16 cellular contexts compared by ENCODE assay signal in the genomic region with DNA sequence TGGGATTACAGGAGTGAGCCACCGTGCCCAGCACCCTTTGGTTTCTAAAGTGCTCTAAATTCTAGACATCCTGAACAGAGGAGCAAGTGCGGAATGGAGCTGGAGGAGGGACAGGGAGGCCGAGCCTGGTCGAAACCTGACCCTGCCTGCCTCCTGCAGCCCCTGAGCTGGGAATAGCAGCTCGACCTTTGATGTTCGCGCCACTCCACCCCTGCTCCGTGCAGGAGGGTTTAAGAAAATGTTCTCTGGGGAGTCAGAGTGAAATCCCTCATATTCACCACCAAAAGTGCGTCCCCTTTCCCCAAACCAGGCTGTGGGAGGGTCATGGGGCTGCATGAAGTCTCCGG. TPM values are rescaled to one million over a fixed set of nuclear protein-coding genes. Genes with fewer than 3 reads are reported as not detected.
A peak's percentile ranks its signal among the peaks of the same experiment; 100 is the strongest.
DNase-seq lines count a peak whose midpoint lies in the region; ATAC-seq and TF ChIP-seq lines count a peak whose summit lies in the region.
"Had no signal": no experiment of that assay in that cellular context is flagged by ENCODE, and none has a peak within 500 bp of the region (broad histone marks: within the 10 kb centered on the region; RNA-seq: fewer than 3 reads in every experiment).

No MANE protein-coding gene starts in this region.

- no peak for TF ChIP-seq CTCF in heart right ventricle (IDR thresholded peaks at IDR 0.05)

- WGBS in heart right ventricle, 2 donors = 30 to 33% methylated on average over 10 of the region's 10 CpGs

- peaks cover 0 to 43% (median 29%) of the 10 kb centered on the region in 9 donors for H3K36me3 ChIP-seq in heart right ventricle
- H3K36me3 ChIP-seq: uterus had no signal

- peak overlapping the region; percentile 11 to 89 (median 80) for H3K27ac ChIP-seq in heart right ventricle
- H3K27ac ChIP-seq: prostate gland, uterus had no signal

- H3K4me3 ChIP-seq in heart right ventricle = peak overlapping the region in 9 of 10 donors; percentile 41 to 59 (median 51)
- H3K4me3 ChIP-seq: K562, prostate gland, uterus had no signal

- intact Hi-C loops in heart right ventricle (cut with DNase I) (no loop called here), cardiac septum (cut with DNase I) (no loop called here)

- no peaks in the 10 kb centered on the region for H3K27me3 ChIP-seq in heart right ventricle
- H3K27me3 ChIP-seq: uterus had no signal

- no peaks in the 10 kb centered on the region for H3K9me3 ChIP-seq in heart right ventricle
- H3K9me3 ChIP-seq: prostate gland, uterus had no signal

- H3K4me1 ChIP-seq in heart right ventricle = peaks cover 17 to 76% (median 48%) of the 10 kb centered on the region in 9 donors
- H3K4me1 ChIP-seq: prostate gland had no signal

- ATAC-seq in heart right ventricle (peak in 1 of 8 donors; percentile 0), GM21576 (IDR thresholded peaks at IDR 0.05; ENCODE audit: unreplicated experiment) (no peak)
- ATAC-seq: K562 had no signal

- no peak for DNase-seq in heart right ventricle
- no peak for DNase-seq in cardiac septum (ENCODE audit: low spot score)
- peak; percentile 49 for DNase-seq in iPS-NIHi7 (ENCODE audit: extremely low spot score)
- DNase-seq in GM03348 (ENCODE audit: low spot score) = no peak
- DNase-seq in DMS114 treated with DMSO at 0.1 percent for 48 hours (lab: John Stamatoyannopoulos, UW; ENCODE audit: unreplicated experiment) = no peak
- DNase-seq: activated CD4-positive, alpha-beta T cell treated with anti-CD3 and anti-CD28 coated beads for 48 hours; activated T-cell treated with anti-CD3 and anti-CD28 coated beads, Interleukin-2, amount 50 U/mL, for 48 hours; hippocampal formation; NCI-H1417 treated with DMSO at 0.1 percent for 48 hours; NCI-H524; stimulated activated CD4-positive, alpha-beta T cell treated with anti-CD3 and anti-CD28 coated beads, Interleukin-2, amount 100 ng/mL, for 48 hours; stimulated activated naive CD4-positive, alpha-beta T cell; uterus had no signal

RNA-seq across cellular contexts. Expression of a gene that starts 1.8 kb away (rescaled TPM):
- total RNA-seq in heart right ventricle (1,000 to 10,000 TPM in 2 of 10 donors, 100 to 1,000 TPM in 8; 375 to 1,148 (median 557) TPM), cardiac septum (322 TPM)
- polyA plus RNA-seq in heart right ventricle = 1,000 to 10,000 TPM in 1 of 2 donors, 100 to 1,000 TPM in 1; 367 to 2,327 TPM
- total RNA-seq: K562 had no signal
- polyA plus RNA-seq: K562 had no signal

RNA-seq across cellular contexts. Expression of a gene that starts 18.8 kb away (rescaled TPM):
- total RNA-seq in heart right ventricle (10 to 100 TPM; 10.9 to 28.4 (median 13.5) TPM), cardiac septum (13.9 TPM)
- polyA plus RNA-seq in heart right ventricle = 10 to 100 TPM in 1 of 2 donors, 1 to 10 TPM in 1; 6.7 to 22.8 TPM

RNA-seq across cellular contexts. Expression of a gene that starts 19.0 kb away (rescaled TPM):
- 10 to 100 TPM; 26.0 to 59.0 (median 35.4) TPM for total RNA-seq in heart right ventricle
- polyA plus RNA-seq in heart right ventricle = 10 to 100 TPM; 34.8 to 74.3 TPM
- 48.9 TPM for total RNA-seq in cardiac septum

RNA-seq across cellular contexts. Expression of a gene that starts 40.6 kb away (rescaled TPM):
- 10 to 100 TPM; 14.1 to 31.3 (median 21.6) TPM for total RNA-seq in heart right ventricle
- 10 to 100 TPM; 18.0 to 33.7 TPM for polyA plus RNA-seq in heart right ventricle
- 93.1 TPM for total RNA-seq in cardiac septum

RNA-seq across cellular contexts. Expression of a gene that starts 59.8 kb away (rescaled TPM):
- total RNA-seq in heart right ventricle (10 to 100 TPM; 64.4 to 92.0 (median 76.8) TPM), cardiac septum (88.1 TPM)
- 100 to 1,000 TPM in 1 of 2 donors, 10 to 100 TPM in 1; 89.3 to 150 TPM for polyA plus RNA-seq in heart right ventricle
